Comparison of ENCODE assay signal across 8 cellular contexts in genomic region chr12:75488553-75488952, GRCh38. TPM values are rescaled to one million over a fixed set of nuclear protein-coding genes. Genes with fewer than 3 reads are reported as not detected.
A peak's percentile ranks its signal among the peaks of the same experiment; 100 is the strongest.
DNase-seq lines count a peak whose midpoint lies in the region; ATAC-seq, FAIRE-seq and TF ChIP-seq lines count a peak whose summit lies in the region.

No MANE protein-coding gene starts in this region.

- no peaks in the 10 kb centered on the region for H3K9me1 ChIP-seq in keratinocyte (ENCODE audit: control insufficient read depth, extremely low read depth, insufficient read depth, low read length)

- no peaks in the 10 kb centered on the region for H4K20me1 ChIP-seq in keratinocyte (ENCODE audit: control insufficient read depth, extremely low read depth, insufficient read depth, low read length)

- H2AFZ ChIP-seq in keratinocyte (ENCODE audit: control insufficient read depth, low read length): no peak overlapping the region

- peak overlapping the region; percentile 70 for H3K27ac Mint-ChIP-seq in activated T-cell treated with anti-CD3 and anti-CD28 coated beads, Interleukin-2, amount 50 U/mL, for 24 hours

- no peaks in the 10 kb centered on the region for H3K9me3 ChIP-seq in keratinocyte (ENCODE audit: control insufficient read depth, low read depth, low read length)

- dilution Hi-C loops in keratinocyte (cut with MboI; ENCODE audit: extremely low pct_ligation_motif_present, low sequenced_read_pairs): no loop called here

- ATAC-seq in HG03095 (IDR thresholded peaks at IDR 0.05; ENCODE audit: unreplicated experiment) (peak; percentile 40), GM21390 (IDR thresholded peaks at IDR 0.05; ENCODE audit: unreplicated experiment) (no peak)

- no peaks in the 10 kb centered on the region for H3K27me3 ChIP-seq in keratinocyte (ENCODE audit: control insufficient read depth, extremely low read depth, insufficient read depth, low read length)

- no peak overlapping the region for H3K4me2 ChIP-seq in keratinocyte (ENCODE audit: control insufficient read depth, extremely low read depth, insufficient read depth, low read depth, low read length)

- H3K4me1 ChIP-seq in keratinocyte (ENCODE audit: control insufficient read depth, extremely low read depth, insufficient read depth, low read length): peaks cover 15% of the 10 kb centered on the region

- H3K9ac ChIP-seq in keratinocyte (ENCODE audit: control insufficient read depth, extremely low read depth, insufficient read depth, low read length): no peak overlapping the region

- no peaks in the 10 kb centered on the region for H3K27me3 Mint-ChIP-seq in activated T-cell treated with anti-CD3 and anti-CD28 coated beads, Interleukin-2, amount 50 U/mL, for 24 hours

- no peaks in the 10 kb centered on the region for H3K79me2 ChIP-seq in keratinocyte (ENCODE audit: control insufficient read depth, insufficient read depth, low read length)

- DNase-seq in activated T-cell treated with anti-CD3 and anti-CD28 coated beads, Interleukin-2, amount 50 U/mL, for 24 hours: no peak
- no peak for DNase-seq in activated T-cell treated with anti-CD3 and anti-CD28 coated beads, Interleukin-2, amount 50 U/mL, for 48 hours
- DNase-seq in keratinocyte (ENCODE audit: low read depth, low spot score) (no peak), NCI-H146 treated with DMSO at 0.1 percent for 48 hours (lab: John Stamatoyannopoulos, UW; ENCODE audit: unreplicated experiment) (no peak), germinal center (ENCODE audit: low spot score) (no peak)

- H3K4me3 Mint-ChIP-seq in activated T-cell treated with anti-CD3 and anti-CD28 coated beads, Interleukin-2, amount 50 U/mL, for 24 hours: no peak overlapping the region

- no peaks in the 10 kb centered on the region for H3K9me3 Mint-ChIP-seq in activated T-cell treated with anti-CD3 and anti-CD28 coated beads, Interleukin-2, amount 50 U/mL, for 24 hours

- no peak overlapping the region for H3K4me3 ChIP-seq in keratinocyte (ENCODE audit: control insufficient read depth in 2 of 3, extremely low read depth in 1 of 3, insufficient read depth in 2 of 3, low read depth in 1 of 3, low read length in 3 of 3)

- no peak for FAIRE-seq in keratinocyte (lab: Jason Lieb, UNC)

- TF ChIP-seq CTCF in VCaP (conservative IDR thresholded peaks at IDR 0.05): peak; percentile 32
- peak; percentile 20 to 57 (median 45) for TF ChIP-seq CTCF in keratinocyte (optimal IDR thresholded peaks at IDR 0.05 in 1 of 3, IDR thresholded peaks at IDR 0.05 in 1 of 3, conservative IDR thresholded peaks at IDR 0.05 in 1 of 3; ENCODE audit: extremely low read depth in 1 of 3, insufficient read depth in 2 of 3, low read length in 3 of 3)

- H3K27ac ChIP-seq in VCaP (peak overlapping the region; percentile 86), keratinocyte (ENCODE audit: control insufficient read depth, insufficient read depth, low read length) (no peak overlapping the region)

- no peaks in the 10 kb centered on the region for H3K36me3 ChIP-seq in keratinocyte (ENCODE audit: control insufficient read depth in 2 of 2, extremely low read depth in 1 of 2, insufficient read depth in 2 of 2, low read length in 2 of 2)

- peaks cover 50% of the 10 kb centered on the region for H3K36me3 Mint-ChIP-seq in activated T-cell treated with anti-CD3 and anti-CD28 coated beads, Interleukin-2, amount 50 U/mL, for 24 hours (ENCODE audit: low read depth)

- H3K4me1 Mint-ChIP-seq in activated T-cell treated with anti-CD3 and anti-CD28 coated beads, Interleukin-2, amount 50 U/mL, for 24 hours (ENCODE audit: low read depth): peaks cover 67% of the 10 kb centered on the region

RNA-seq across cellular contexts. Expression of gene GLIPR1, which starts 8.0 kb away (rescaled TPM):
- polyA plus RNA-seq in keratinocyte: 6.3 to 18.1 TPM (median 10.2 TPM) in 3 replicates
- not detected for polyA plus RNA-seq in keratinocyte (2011; ENCODE audit: low read depth)
- 8.3 and 12.6 TPM in 2 replicates for polyA plus RNA-seq in keratinocyte (2011; cell fraction: cytosol; rRNA removed)
- 17.7 and 22.7 TPM in 2 replicates for polyA plus RNA-seq in keratinocyte (2011; cell fraction: nucleus; rRNA removed)
- polyA plus RNA-seq in keratinocyte (2012; ENCODE audit: low replicate concordance): 0.48 and 4.4 TPM in 2 replicates
- polyA minus RNA-seq in keratinocyte: 5.9 to 21.3 TPM (median 8.7 TPM) in 3 replicates
- polyA minus RNA-seq in keratinocyte (2011; cell fraction: cytosol; rRNA and poly(A)+ RNA removed): 9.6 TPM
- 5.4 and 16.2 TPM in 2 replicates for polyA minus RNA-seq in keratinocyte (2011; cell fraction: nucleus; rRNA and poly(A)+ RNA removed)

RNA-seq across cellular contexts. Expression of gene KRR1, which starts 22.9 kb away (rescaled TPM):
- polyA plus RNA-seq in keratinocyte: 32.7 to 74.7 TPM (median 58.3 TPM) in 3 replicates
- polyA plus RNA-seq in keratinocyte (2011; ENCODE audit: low read depth): 218 TPM
- 29.9 and 52.2 TPM in 2 replicates for polyA plus RNA-seq in keratinocyte (2011; cell fraction: cytosol; rRNA removed)
- polyA plus RNA-seq in keratinocyte (2011; cell fraction: nucleus; rRNA removed): 45.6 and 76.9 TPM in 2 replicates
- polyA plus RNA-seq in keratinocyte (2012; ENCODE audit: low replicate concordance): 41.1 and 54.2 TPM in 2 replicates
- polyA minus RNA-seq in keratinocyte: 6.0 to 55.3 TPM (median 14.1 TPM) in 3 replicates
- 10.2 TPM for polyA minus RNA-seq in keratinocyte (2011; cell fraction: cytosol; rRNA and poly(A)+ RNA removed)
- polyA minus RNA-seq in keratinocyte (2011; cell fraction: nucleus; rRNA and poly(A)+ RNA removed): 19.8 and 51.6 TPM in 2 replicates
